Comparison of ENCODE assay signal across 9 cellular contexts in genomic region chr18:55251186-55251995, GRCh38.
DNase-seq lines count a peak whose midpoint lies in the region; ATAC-seq and TF ChIP-seq lines count a peak whose summit lies in the region.
"Had no signal": no experiment of that assay in that cellular context is flagged by ENCODE, and none has a peak within 500 bp of the region (broad histone marks: within the 10 kb centered on the region; RNA-seq: fewer than 3 reads in every experiment).

No MANE protein-coding gene starts in this region.

- no peak overlapping the region for H3K4me3 ChIP-seq in BE2C (ENCODE audit: low read depth, low read length)

- intact Hi-C loops in sciatic nerve (cut with DNase I) = no loop called here

- DNase-seq in ELF-1 (ENCODE audit: low read depth, low spot score) (peak; percentile 19), NCI-H526 treated with DMSO at 0.1 percent for 48 hours (lab: John Stamatoyannopoulos, UW) (peak; percentile 47), fibroblast of peridontal ligament (ENCODE audit: extremely low read depth) (peak; percentile 50), sciatic nerve (ENCODE audit: low spot score) (no peak), BE2C (no peak), KBM-7 (no peak), SHP77 (lab: John Stamatoyannopoulos, UW) (no peak)
- DNase-seq: naive thymus-derived CD4-positive, alpha-beta T cell had no signal

- H3K9me3 ChIP-seq in BE2C = no peaks in the 10 kb centered on the region

- ATAC-seq in sciatic nerve (peak; percentile 78), HG02840 (IDR thresholded peaks at IDR 0.05; ENCODE audit: low FRiP score, unreplicated experiment) (no peak)
- ATAC-seq: naive thymus-derived CD4-positive, alpha-beta T cell had no signal

- H3K4me1 ChIP-seq in BE2C = no peaks in the 10 kb centered on the region

- H3K36me3 ChIP-seq in BE2C = peaks cover 81% of the 10 kb centered on the region

- no peaks in the 10 kb centered on the region for H3K27me3 ChIP-seq in BE2C

- in situ Hi-C loops in KBM-7 (cut with MboI; ENCODE audit: low pct_unique_long_range_greater_than_20kb, low sequenced_read_pairs) = no loop called here

- TF ChIP-seq CTCF in BE2C (IDR thresholded peaks at IDR 0.05; ENCODE audit: low read depth, low read length) = no peak

Comparison
In these comparisons a context has a peak if more than half of its experiments do, and no peak if none do; other contexts are left out.
1. DNase-seq: peak in ELF-1 (single experiment), NCI-H526 treated with DMSO at 0.1 percent for 48 hours (single experiment) and fibroblast of peridontal ligament (single experiment); none in sciatic nerve (single experiment), BE2C (single experiment), KBM-7 (single experiment) and SHP77 (0 of 2).